In genomic region chr14:41650802-41651201, GRCh38 we compare ENCODE assay signal across 29 cellular contexts. TPM values are rescaled to one million over a fixed set of nuclear protein-coding genes. Genes with fewer than 3 reads are reported as not detected.
"Had no signal": no experiment of that assay in that cellular context is flagged by ENCODE, and none has a peak within 500 bp of the region (broad histone marks: within the 10 kb centered on the region; RNA-seq: fewer than 3 reads in every experiment).

No MANE protein-coding gene starts in this region.

- H3K4me1 ChIP-seq: colonic mucosa, esophagus muscularis mucosa, esophagus squamous epithelium, foreskin keratinocyte, gastrocnemius medialis, gastroesophageal sphincter, heart left ventricle, heart right ventricle had no signal

- H3K4me3 Mint-ChIP-seq: dendritic cell treated with granulocyte-macrophage colony-stimulating factor and Interleukin-4, amounts not matched to agents 40 ng/mL and 50 ng/mL, for 4 days; effector memory CD8-positive, alpha-beta T cell; endodermal cell had no signal

- H3K4me1 Mint-ChIP-seq: endodermal cell had no signal

- ATAC-seq: effector memory CD8-positive, alpha-beta T cell; esophagus mucosa; foreskin keratinocyte; gastrocnemius medialis; gastroesophageal sphincter; heart left ventricle; heart right ventricle had no signal

- H3K9me3 Mint-ChIP-seq: dendritic cell treated with granulocyte-macrophage colony-stimulating factor and Interleukin-4, amounts not matched to agents 40 ng/mL and 50 ng/mL, for 4 days; endodermal cell had no signal

- H3K27ac ChIP-seq: colonic mucosa, coronary artery, epithelial cell of prostate, esophagus muscularis mucosa, esophagus squamous epithelium, foreskin keratinocyte, gastrocnemius medialis, gastroesophageal sphincter, heart left ventricle, heart right ventricle, hepatocyte had no signal

- H3K4me3 ChIP-seq: colonic mucosa, coronary artery, dorsolateral prefrontal cortex, esophagus muscularis mucosa, esophagus squamous epithelium, gastrocnemius medialis, gastroesophageal sphincter, heart left ventricle, heart right ventricle, hepatocyte had no signal

- H3K27me3 ChIP-seq: colonic mucosa, dorsolateral prefrontal cortex, esophagus muscularis mucosa, esophagus squamous epithelium, foreskin keratinocyte, gastrocnemius medialis, gastroesophageal sphincter, heart left ventricle, heart right ventricle, hepatocyte had no signal

- H2AFZ ChIP-seq: hepatocyte had no signal

- H3K4me2 ChIP-seq: hepatocyte had no signal

- H3K27ac Mint-ChIP-seq: dendritic cell treated with granulocyte-macrophage colony-stimulating factor and Interleukin-4, amounts not matched to agents 40 ng/mL and 50 ng/mL, for 4 days; effector memory CD8-positive, alpha-beta T cell; endodermal cell had no signal

- H3K9me3 ChIP-seq: colonic mucosa, esophagus muscularis mucosa, esophagus squamous epithelium, gastrocnemius medialis, gastroesophageal sphincter, heart left ventricle, heart right ventricle had no signal

- DNase-seq: colonic mucosa; cortex of kidney; dermis blood vessel endothelial cell; dorsolateral prefrontal cortex; effector CD4-positive, alpha-beta T cell; effector CD8-positive, alpha-beta T cell; effector memory CD4-positive, alpha-beta T cell; effector memory CD8-positive, alpha-beta T cell; endodermal cell; erythroblast; esophagus squamous epithelium; foreskin fibroblast; foreskin keratinocyte; foreskin melanocyte; gastrocnemius medialis; glutamatergic neuron; head of caudate nucleus; heart left ventricle; heart right ventricle had no signal

- H3K79me2 ChIP-seq: hepatocyte had no signal

- FAIRE-seq: endometrium, endothelial cell of umbilical vein, frontal cortex had no signal

- H3K36me3 ChIP-seq: colonic mucosa, esophagus muscularis mucosa, esophagus squamous epithelium, gastrocnemius medialis, gastroesophageal sphincter, heart left ventricle, heart right ventricle had no signal

- H3K27me3 Mint-ChIP-seq: dendritic cell treated with granulocyte-macrophage colony-stimulating factor and Interleukin-4, amounts not matched to agents 40 ng/mL and 50 ng/mL, for 4 days; effector memory CD8-positive, alpha-beta T cell had no signal

RNA-seq across cellular contexts. Expression of gene LRFN5, which starts 44.1 kb away (rescaled TPM):
- total RNA-seq: dermis blood vessel endothelial cell, endothelial cell of umbilical vein, foreskin keratinocyte had no signal
- polyA plus RNA-seq: endothelial cell of umbilical vein, foreskin keratinocyte had no signal
